In the genomic region with DNA sequence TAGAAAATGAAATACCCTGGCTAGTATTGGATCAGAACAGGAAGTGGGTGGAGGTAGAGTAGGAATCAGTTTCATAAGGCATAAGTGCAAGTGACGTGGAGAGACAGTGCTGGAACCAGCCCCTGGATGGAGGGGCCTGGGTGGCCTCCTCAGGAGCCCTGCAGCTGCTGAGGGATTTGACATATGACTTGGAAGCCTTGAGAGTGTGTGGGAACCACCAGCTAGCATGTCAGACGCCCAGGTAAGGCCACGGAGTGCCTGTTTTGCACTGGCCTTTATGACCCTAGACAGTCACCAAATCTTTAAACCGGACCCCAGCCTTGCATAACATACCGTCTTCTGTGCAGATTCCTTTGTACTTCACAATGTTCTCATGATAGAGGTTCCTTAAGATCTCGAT, we compare ENCODE assay signal across 17 cellular contexts.
"Had no signal": no experiment of that assay in that cellular context is flagged by ENCODE, and none has a peak within 500 bp of the region (broad histone marks: within the 10 kb centered on the region; RNA-seq: fewer than 3 reads in every experiment).

No MANE protein-coding gene starts in this region.

- H3K27me3 Mint-ChIP-seq: T-cell had no signal

- H3K4me3 ChIP-seq: colonic mucosa, right atrium auricular region, stomach, vagina had no signal

- H3K27ac ChIP-seq: brain microvascular endothelial cell, colonic mucosa, right atrium auricular region, stomach, vagina had no signal

- ATAC-seq: SK-N-SH treated with all-trans-retinoic acid at 6 μM for 48 hours, T-cell had no signal

- H3K4me1 ChIP-seq: colonic mucosa, vagina had no signal

- DNase-seq: activated CD4-positive, alpha-beta T cell treated with anti-CD3 and anti-CD28 coated beads for 48 hours; activated CD4-positive, CD25-positive, alpha-beta regulatory T cell; activated naive CD4-positive, alpha-beta T cell treated with Interleukin-2 at 50 U/mL for 16 hours; aorta; brain microvascular endothelial cell; central memory CD4-positive, alpha-beta T cell; colonic mucosa; effector CD4-positive, alpha-beta T cell; nephron progenitor cell; stomach; T-cell; T-helper 9 cell; trophoblast cell had no signal

- H3K9me3 ChIP-seq: colonic mucosa, right atrium auricular region, stomach, vagina had no signal

- H3K27ac Mint-ChIP-seq: activated T-helper 2 cell treated with anti-CD3 and anti-CD28 coated beads, Interferon-gamma antibody, Interleukin-2, Interleukin-4, amounts not matched to agents 10 μg/mL and 5 μg/mL and 100 μg/mL, durations not matched to agents 14 hours and 24 hours and 36 hours had no signal

- H3K9me3 Mint-ChIP-seq: activated T-helper 2 cell treated with anti-CD3 and anti-CD28 coated beads, Interferon-gamma antibody, Interleukin-2, Interleukin-4, amounts not matched to agents 10 μg/mL and 5 μg/mL and 100 μg/mL, durations not matched to agents 14 hours and 24 hours and 36 hours; nephron progenitor cell; T-cell had no signal

- H3K4me3 Mint-ChIP-seq: nephron progenitor cell, T-cell had no signal

- H3K27me3 ChIP-seq: brain microvascular endothelial cell, colonic mucosa, right atrium auricular region, stomach, vagina had no signal
